In the genomic region with DNA sequence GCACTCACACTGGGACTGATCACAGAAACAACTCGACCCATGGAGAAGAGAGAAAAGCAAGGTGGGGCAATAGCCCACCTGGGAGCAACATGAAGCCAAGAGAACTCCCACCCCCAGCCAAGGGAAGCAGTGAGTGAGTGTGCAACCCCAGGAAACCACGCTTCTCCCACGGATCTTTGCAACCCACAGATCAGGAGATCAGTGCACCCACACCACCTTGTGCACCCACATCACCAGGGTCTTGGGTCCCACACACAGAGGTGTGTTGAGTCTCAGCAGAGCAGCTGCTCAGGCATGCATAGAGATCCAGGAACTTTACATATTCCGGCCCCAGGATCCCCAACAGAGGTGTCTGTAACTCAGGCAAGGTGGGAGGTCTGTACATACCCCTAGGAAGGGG, we compare ENCODE assay signal across 35 cellular contexts.
"Had no signal": no experiment of that assay in that cellular context is flagged by ENCODE, and none has a peak within 500 bp of the region (broad histone marks: within the 10 kb centered on the region; RNA-seq: fewer than 3 reads in every experiment).

No MANE protein-coding gene starts in this region.

- H3K27ac ChIP-seq: SJSA1, VCaP had no signal

- H3K4me3 Mint-ChIP-seq: activated CD4-positive, alpha-beta memory T cell treated with anti-CD3 and anti-CD28 coated beads, Interleukin-2, amount 10 ng/mL, durations not matched to agents 7 days and 5 days; activated CD8-positive, alpha-beta memory T cell treated with anti-CD3 and anti-CD28 coated beads, Interleukin-2, amount 10 ng/mL, durations not matched to agents 7 days and 5 days; activated naive CD4-positive, alpha-beta T cell treated with anti-CD3 and anti-CD28 coated beads, Interleukin-2, amount 10 ng/mL, durations not matched to agents 7 days and 5 days; activated naive CD8-positive, alpha-beta T cell; activated naive CD8-positive, alpha-beta T cell treated with anti-CD3 and anti-CD28 coated beads, Interleukin-2, amount 50 U/mL, for 24 hours; brain had no signal

- DNase-seq: activated CD4-positive, alpha-beta memory T cell treated with anti-CD3 and anti-CD28 coated beads, Interleukin-2, amount 10 ng/mL, durations not matched to agents 7 days and 5 days; activated CD4-positive, alpha-beta T cell treated with anti-CD3 and anti-CD28 coated beads for 1 hour; activated CD4-positive, alpha-beta T cell treated with anti-CD3 and anti-CD28 coated beads for 48 hours; activated CD4-positive, CD25-positive, alpha-beta regulatory T cell; activated CD8-positive, alpha-beta memory T cell treated with anti-CD3 and anti-CD28 coated beads for 24 hours; activated CD8-positive, alpha-beta memory T cell treated with anti-CD3 and anti-CD28 coated beads, Interleukin-2, amount 10 ng/mL, durations not matched to agents 7 days and 5 days; activated CD8-positive, alpha-beta memory T cell treated with anti-CD3 and anti-CD28 coated beads, Interleukin-2, amount 50 U/mL, for 48 hours; activated effector memory CD4-positive, alpha-beta T cell treated with Interleukin-2 at 50 U/mL for 16 hours; activated naive CD4-positive, alpha-beta T cell treated with anti-CD3 and anti-CD28 coated beads, Interleukin-2, amount 10 ng/mL, durations not matched to agents 7 days and 5 days; activated naive CD8-positive, alpha-beta T cell treated with anti-CD3 and anti-CD28 coated beads, Interleukin-2, amount 50 U/mL, for 24 hours; activated T-cell treated with anti-CD3 and anti-CD28 coated beads, Interleukin-2, amount 50 U/mL, for 48 hours; central memory CD4-positive, alpha-beta T cell; MM.1S; MV-4-11; NCI-H1092 treated with DMSO at 0.1 percent for 48 hours; NCI-H1417 treated with DMSO at 0.1 percent for 48 hours; NCI-H187 treated with DMSO at 0.1 percent for 48 hours; NCI-H2081; NCI-H2171 treated with DMSO at 0.1 percent for 48 hours; NCI-H2227 treated with DMSO at 0.1 percent for 48 hours; NCI-H446; NCI-H510A treated with DMSO at 0.1 percent for 48 hours; NCI-H526 treated with DMSO at 0.1 percent for 48 hours; NCI-H774; SHP77; SW 1271; T-helper 1 cell; T-helper 2 cell; T-helper 9 cell had no signal

- H3K27me3 ChIP-seq: SJSA1 had no signal

- H3K9me3 ChIP-seq: SJSA1 had no signal

- H3K4me1 Mint-ChIP-seq: brain had no signal

- H3K27me3 Mint-ChIP-seq: activated CD4-positive, alpha-beta memory T cell treated with anti-CD3 and anti-CD28 coated beads, Interleukin-2, amount 10 ng/mL, durations not matched to agents 7 days and 5 days; activated CD8-positive, alpha-beta memory T cell treated with anti-CD3 and anti-CD28 coated beads, Interleukin-2, amount 10 ng/mL, durations not matched to agents 7 days and 5 days; activated naive CD4-positive, alpha-beta T cell treated with anti-CD3 and anti-CD28 coated beads, Interleukin-2, amount 10 ng/mL, durations not matched to agents 7 days and 5 days; activated naive CD8-positive, alpha-beta T cell; activated naive CD8-positive, alpha-beta T cell treated with anti-CD3 and anti-CD28 coated beads, Interleukin-2, amount 50 U/mL, for 24 hours had no signal

- H3K4me3 ChIP-seq: SJSA1 had no signal

- ATAC-seq: activated CD8-positive, alpha-beta memory T cell treated with anti-CD3 and anti-CD28 coated beads, Interleukin-2, amount 10 ng/mL, durations not matched to agents 7 days and 5 days; activated naive CD8-positive, alpha-beta T cell treated with anti-CD3 and anti-CD28 coated beads, Interleukin-2, amount 50 U/mL, for 24 hours; Panc1; SK-N-SH treated with all-trans-retinoic acid at 6 μM for 48 hours had no signal

- H3K27ac Mint-ChIP-seq: activated CD4-positive, alpha-beta memory T cell treated with anti-CD3 and anti-CD28 coated beads, Interleukin-2, amount 10 ng/mL, durations not matched to agents 7 days and 5 days; activated CD8-positive, alpha-beta memory T cell treated with anti-CD3 and anti-CD28 coated beads, Interleukin-2, amount 10 ng/mL, durations not matched to agents 7 days and 5 days; activated naive CD4-positive, alpha-beta T cell treated with anti-CD3 and anti-CD28 coated beads, Interleukin-2, amount 10 ng/mL, durations not matched to agents 7 days and 5 days; activated naive CD8-positive, alpha-beta T cell; activated naive CD8-positive, alpha-beta T cell treated with anti-CD3 and anti-CD28 coated beads, Interleukin-2, amount 50 U/mL, for 24 hours; brain had no signal
